ENCODE assay signal across 11 cellular contexts in the genomic region with DNA sequence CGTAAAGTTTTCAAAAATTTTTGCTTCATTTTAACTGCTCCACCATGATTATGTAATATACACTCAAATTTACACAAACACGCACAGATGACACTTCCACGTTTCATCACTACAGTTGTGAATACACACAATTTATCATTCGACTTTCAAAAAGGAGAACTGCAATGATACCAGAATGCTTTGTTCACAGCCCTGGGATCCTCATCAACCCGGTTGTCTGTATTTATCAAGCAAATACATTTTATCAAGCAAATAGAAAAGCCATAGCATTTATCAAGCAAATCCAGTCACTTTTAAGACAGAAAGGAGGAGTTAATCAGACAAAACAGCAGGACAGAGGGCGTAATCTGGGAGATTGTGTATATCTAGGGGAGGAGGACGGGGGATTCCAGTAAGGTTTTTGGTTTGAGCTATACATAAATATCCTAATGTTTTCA. TPM values are rescaled to one million over a fixed set of nuclear protein-coding genes. Genes with fewer than 3 reads are reported as not detected.
A peak's percentile ranks its signal among the peaks of the same experiment; 100 is the strongest.
DNase-seq lines count a peak whose midpoint lies in the region; FAIRE-seq and TF ChIP-seq lines count a peak whose summit lies in the region.
"Had no signal": no experiment of that assay in that cellular context is flagged by ENCODE, and none has a peak within 500 bp of the region (broad histone marks: within the 10 kb centered on the region; RNA-seq: fewer than 3 reads in every experiment).

No MANE protein-coding gene starts in this region.

- TF ChIP-seq CTCF in brain microvascular endothelial cell (IDR thresholded peaks at IDR 0.05; ENCODE audit: low read depth, low read length, missing control alignments) (no peak), nephron (IDR thresholded peaks at IDR 0.05; ENCODE audit: unreplicated experiment in 3 of 3) (no peak), tibial artery (IDR thresholded peaks at IDR 0.05) (no peak)

- H3K9me3 Mint-ChIP-seq in nephron: peaks cover 22% of the 10 kb centered on the region

- in situ Hi-C loops in brain microvascular endothelial cell (cut with HindIII; ENCODE audit: low pct_ligation_motif_present, low sequenced_read_pairs): no loop called here

- no peaks in the 10 kb centered on the region for H3K36me3 ChIP-seq in brain microvascular endothelial cell (replicated peaks)
- no peaks in the 10 kb centered on the region for H3K36me3 ChIP-seq in tibial artery
- H3K36me3 ChIP-seq in SJCRH30: no peaks in the 10 kb centered on the region

- no peak overlapping the region for H3K27ac ChIP-seq in brain microvascular endothelial cell
- H3K27ac ChIP-seq in tibial artery: no peak overlapping the region
- no peak overlapping the region for H3K27ac ChIP-seq in SJCRH30
- H3K27ac ChIP-seq: 22Rv1, WERI-Rb-1 had no signal

- no peaks in the 10 kb centered on the region for H3K36me3 Mint-ChIP-seq in nephron (ENCODE audit: low read depth)

- intact Hi-C loops in tibial artery (cut with DNase I; ENCODE audit: low total_unique reads): no loop called here

- no peak overlapping the region for H3K27ac Mint-ChIP-seq in nephron

- peak; percentile 58 for DNase-seq in DMS 273 (lab: John Stamatoyannopoulos, UW; ENCODE audit: unreplicated experiment)
- no peak for DNase-seq in DMS 273 treated with DMSO at 0.1 percent for 48 hours (lab: John Stamatoyannopoulos, UW)
- DNase-seq in NCI-H69 (lab: John Stamatoyannopoulos, UW): peak; percentile 44
- no peak for DNase-seq in brain microvascular endothelial cell
- no peak for DNase-seq in tibial artery
- DNase-seq in SJCRH30: no peak
- DNase-seq in GM19239 (ENCODE audit: insufficient read length, low spot score): no peak
- DNase-seq: NCI-H1436 treated with DMSO at 0.1 percent for 48 hours, WERI-Rb-1 had no signal

- H3K9me3 ChIP-seq in tibial artery: peaks cover 0 to 13% (median 9%) of the 10 kb centered on the region in 3 donors
- no peaks in the 10 kb centered on the region for H3K9me3 ChIP-seq in SJCRH30 (replicated peaks)

- H3K4me1 ChIP-seq in tibial artery (peaks cover 0 to 11% (median 4%) of the 10 kb centered on the region in 4 donors), SJCRH30 (no peaks in the 10 kb centered on the region)

- H3K4me1 Mint-ChIP-seq in nephron: peaks cover 12% of the 10 kb centered on the region

- H3K27me3 ChIP-seq in brain microvascular endothelial cell (replicated peaks): no peaks in the 10 kb centered on the region
- H3K27me3 ChIP-seq in tibial artery: no peaks in the 10 kb centered on the region
- H3K27me3 ChIP-seq in SJCRH30: no peaks in the 10 kb centered on the region

- H3K4me3 ChIP-seq in brain microvascular endothelial cell (ENCODE audit: low read depth, low read length): peak overlapping the region; percentile 51
- H3K4me3 ChIP-seq in tibial artery: no peak overlapping the region
- no peak overlapping the region for H3K4me3 ChIP-seq in SJCRH30

- H3K4me3 Mint-ChIP-seq in nephron: peak overlapping the region in 2 of 3 experiments; percentile 36 to 62

- H3K27me3 Mint-ChIP-seq in nephron (ENCODE audit: low read depth): peaks cover 90% of the 10 kb centered on the region

- FAIRE-seq in GM19239 (lab: Jason Lieb, UNC): no peak

RNA-seq across cellular contexts. Expression of a gene that starts 20.3 kb away (rescaled TPM):
- total RNA-seq in SJCRH30 (2014; rRNA removed; shearing (Covaris generic)): 26.6 and 30.7 TPM in 2 replicates

RNA-seq across cellular contexts. Expression of a gene that starts 38.3 kb away (rescaled TPM):
- 52.2 and 53.8 TPM in 2 replicates for total RNA-seq in SJCRH30 (2014; rRNA removed; shearing (Covaris generic))

Comparison
In these comparisons a context has a peak if more than half of its experiments do, and no peak if none do; other contexts are left out.
1. DNase-seq: peak in DMS 273 (single experiment) and NCI-H69 (single experiment); none in DMS 273 treated with DMSO at 0.1 percent for 48 hours (single experiment), brain microvascular endothelial cell (single experiment), tibial artery (0 of 2), SJCRH30 (0 of 2) and GM19239 (single experiment).